In genomic region chr5:6397536-6398269, GRCh38 we compare ENCODE assay signal across 1 cellular context.
TF ChIP-seq lines count a peak whose summit lies in the region.

No MANE protein-coding gene starts in this region.

TF ChIP-seq in K562, 482 proteins besides CTCF, POLR2A, EP300 and RAD21:
- TF ChIP-seq MTA3 (IDR thresholded peaks at IDR 0.05; ENCODE audit: borderline replicate concordance) (no peak), RBM25 (IDR thresholded peaks at IDR 0.05; ENCODE audit: low read depth, low read length, severe bottlenecking) (peak; percentile 15)
TF ChIP-seq in K562: peak in this region for 1.
